Comparison of ENCODE assay signal across 1 cellular context in genomic region chr19:29259153-29259552, GRCh38.
TF ChIP-seq lines count a peak whose summit lies in the region.

No MANE protein-coding gene starts in this region.

TF ChIP-seq in HCT116, 20 proteins besides CTCF, POLR2A, EP300 and RAD21 (continued from another document):
- TF ChIP-seq MAX (IDR thresholded peaks at IDR 0.05): no peak
- TF ChIP-seq YY1 (IDR thresholded peaks at IDR 0.05; ENCODE audit: extremely low read depth, insufficient replicate concordance, low read depth, low read length): no peak
- TF ChIP-seq EZH2phosphoT487 (IDR thresholded peaks at IDR 0.05; ENCODE audit: borderline replicate concordance): no peak
- no peak for TF ChIP-seq ZNF274 (IDR thresholded peaks at IDR 0.05; ENCODE audit: low read depth, low read length)
TF ChIP-seq in HCT116: peak in this region for 0.
